Comparison of ENCODE assay signal across 15 cellular contexts in genomic region chr3:135929670-135930069, GRCh38. TPM values are rescaled to one million over a fixed set of nuclear protein-coding genes. Genes with fewer than 3 reads are reported as not detected.
DNase-seq lines count a peak whose midpoint lies in the region; ATAC-seq and TF ChIP-seq lines count a peak whose summit lies in the region.
"Had no signal": no experiment of that assay in that cellular context is flagged by ENCODE, and none has a peak within 500 bp of the region (broad histone marks: within the 10 kb centered on the region; RNA-seq: fewer than 3 reads in every experiment).

No MANE protein-coding gene starts in this region.

- H3K27ac ChIP-seq in ovary (no peak overlapping the region), ascending aorta (no peak overlapping the region)

- WGBS in ovary, 3 donors, result 0 to 28% (median 17%) methylated on average over 1 of the region's 1 CpG

- H3K9me3 ChIP-seq in ovary (no peaks in the 10 kb centered on the region), ascending aorta (no peaks in the 10 kb centered on the region)

- no peak for TF ChIP-seq EP300 in ovary (IDR thresholded peaks at IDR 0.05)

- peak; percentile 74 for ATAC-seq in SK-N-SH treated with all-trans-retinoic acid at 6 μM for 48 hours
- ATAC-seq: activated CD4-positive, alpha-beta T cell treated with anti-CD3 and anti-CD28 coated beads for 36 hours had no signal

- no peaks in the 10 kb centered on the region for H3K27me3 ChIP-seq in ovary
- H3K27me3 ChIP-seq in ascending aorta, result no peaks in the 10 kb centered on the region

- H3K36me3 ChIP-seq in ovary (no peaks in the 10 kb centered on the region), ascending aorta (no peaks in the 10 kb centered on the region)

- H3K4me3 ChIP-seq in fibroblast of mammary gland (ENCODE audit: control insufficient read depth, low read depth, low read length), result no peak overlapping the region
- H3K4me3 ChIP-seq in ovary, result no peak overlapping the region
- H3K4me3 ChIP-seq in ascending aorta, result no peak overlapping the region

- H3K4me1 ChIP-seq in ovary (ENCODE audit: insufficient read depth) (no peaks in the 10 kb centered on the region), ascending aorta (no peaks in the 10 kb centered on the region)

- TF ChIP-seq CTCF in fibroblast of mammary gland (conservative IDR thresholded peaks at IDR 0.05; ENCODE audit: control insufficient read depth, insufficient read depth, low read depth, low read length) (no peak), ovary (IDR thresholded peaks at IDR 0.05) (no peak), ascending aorta (IDR thresholded peaks at IDR 0.05) (no peak)

- intact Hi-C loops in ovary (cut with DNase I) (no loop called here), ascending aorta (cut with DNase I) (no loop called here)

- DNase-seq in AG08396 (ENCODE audit: low spot score) (peak; percentile 53), fibroblast of mammary gland (ENCODE audit: low read depth) (peak; percentile 83), ovary (peak; percentile 26 to 64 (median 49)), ascending aorta (ENCODE audit: low spot score in 2 of 2) (no peak), COLO829 (ENCODE audit: low spot score) (no peak), NCI-H1694 (lab: John Stamatoyannopoulos, UW) (no peak)
- no peak for DNase-seq in activated CD4-positive, CD25-positive, alpha-beta regulatory T cell (lab: John Stamatoyannopoulos, UW)
- DNase-seq: activated CD4-positive, alpha-beta T cell treated with anti-CD3 and anti-CD28 coated beads for 36 hours; activated effector memory CD4-positive, alpha-beta T cell treated with Interleukin-2 at 50 U/mL for 16 hours; naive B cell; NCI-H1092 treated with DMSO at 0.1 percent for 48 hours; NCI-H526; stimulated activated CD4-positive, alpha-beta T cell treated with anti-CD3 and anti-CD28 coated beads, Interleukin-2, amount 100 ng/mL, for 24 hours; stimulated activated naive CD4-positive, alpha-beta T cell had no signal

- no peak for TF ChIP-seq POLR2A in ovary (IDR thresholded peaks at IDR 0.05)

TF ChIP-seq in SK-N-SH treated with all-trans-retinoic acid at 6 μM for 48 hours, 23 proteins besides CTCF, POLR2A, EP300 and RAD21:
- TF ChIP-seq ZNF70 (CRISPR knock-in tag; IDR thresholded peaks at IDR 0.05), result no peak
- TF ChIP-seq, protein P1, sequence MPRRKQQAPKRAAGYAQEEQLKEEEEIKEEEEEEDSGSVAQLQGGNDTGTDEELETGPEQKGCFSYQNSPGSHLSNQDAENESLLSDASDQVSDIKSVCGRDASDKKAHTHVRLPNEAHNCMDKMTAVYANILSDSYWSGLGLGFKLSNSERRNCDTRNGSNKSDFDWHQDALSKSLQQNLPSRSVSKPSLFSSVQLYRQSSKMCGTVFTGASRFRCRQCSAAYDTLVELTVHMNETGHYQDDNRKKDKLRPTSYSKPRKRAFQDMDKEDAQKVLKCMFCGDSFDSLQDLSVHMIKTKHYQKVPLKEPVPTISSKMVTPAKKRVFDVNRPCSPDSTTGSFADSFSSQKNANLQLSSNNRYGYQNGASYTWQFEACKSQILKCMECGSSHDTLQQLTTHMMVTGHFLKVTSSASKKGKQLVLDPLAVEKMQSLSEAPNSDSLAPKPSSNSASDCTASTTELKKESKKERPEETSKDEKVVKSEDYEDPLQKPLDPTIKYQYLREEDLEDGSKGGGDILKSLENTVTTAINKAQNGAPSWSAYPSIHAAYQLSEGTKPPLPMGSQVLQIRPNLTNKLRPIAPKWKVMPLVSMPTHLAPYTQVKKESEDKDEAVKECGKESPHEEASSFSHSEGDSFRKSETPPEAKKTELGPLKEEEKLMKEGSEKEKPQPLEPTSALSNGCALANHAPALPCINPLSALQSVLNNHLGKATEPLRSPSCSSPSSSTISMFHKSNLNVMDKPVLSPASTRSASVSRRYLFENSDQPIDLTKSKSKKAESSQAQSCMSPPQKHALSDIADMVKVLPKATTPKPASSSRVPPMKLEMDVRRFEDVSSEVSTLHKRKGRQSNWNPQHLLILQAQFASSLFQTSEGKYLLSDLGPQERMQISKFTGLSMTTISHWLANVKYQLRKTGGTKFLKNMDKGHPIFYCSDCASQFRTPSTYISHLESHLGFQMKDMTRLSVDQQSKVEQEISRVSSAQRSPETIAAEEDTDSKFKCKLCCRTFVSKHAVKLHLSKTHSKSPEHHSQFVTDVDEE (CRISPR knock-in tag; IDR thresholded peaks at IDR 0.05), result no peak
- TF ChIP-seq TOX (CRISPR knock-in tag; IDR thresholded peaks at IDR 0.05; ENCODE audit: borderline replicate concordance), result no peak
- TF ChIP-seq ZC3H10 (CRISPR knock-in tag; IDR thresholded peaks at IDR 0.05), result no peak
- no peak for TF ChIP-seq GLIS3 (CRISPR knock-in tag; IDR thresholded peaks at IDR 0.05)
TF ChIP-seq in SK-N-SH treated with all-trans-retinoic acid at 6 μM for 48 hours: peak in this region for 0.

RNA-seq across cellular contexts. Expression of gene PPP2R3A, which starts 35.9 kb away (rescaled TPM):
- total RNA-seq in ovary (10 to 100 TPM in 6 of 7 donors, 1 to 10 TPM in 1; 9.9 to 17.7 (median 12.5) TPM), ascending aorta (10.5 TPM)
- polyA plus RNA-seq in ovary, result 1 to 10 TPM; 4.6 to 7.8 TPM

Comparison
In these comparisons a context has a peak if more than half of its experiments do, and no peak if none do; other contexts are left out.
1. DNase-seq: peak in AG08396 (single experiment), fibroblast of mammary gland (single experiment) and ovary (5 of 5); none in activated CD4-positive, CD25-positive, alpha-beta regulatory T cell (0 of 4), ascending aorta (0 of 2), COLO829 (single experiment) and NCI-H1694 (single experiment).